In genomic region chr6:128518531-128519131, GRCh38 we compare ENCODE assay signal across 1 cellular context.
TF ChIP-seq lines count a peak whose summit lies in the region.

No MANE protein-coding gene starts in this region.

TF ChIP-seq in H1, 55 proteins besides CTCF, POLR2A, EP300 and RAD21 (continued from another document):
- TF ChIP-seq CHD2 (IDR thresholded peaks at IDR 0.05; ENCODE audit: low read length) (no peak), MAX (IDR thresholded peaks at IDR 0.05) (peak; percentile 45; the same call in 1 of the 2 replicates), RXRA (IDR thresholded peaks at IDR 0.05; ENCODE audit: insufficient read depth, low read depth, low read length) (no peak), ZNF274 (IDR thresholded peaks at IDR 0.05; ENCODE audit: borderline replicate concordance, extremely low read depth, low read length) (no peak), POLR2AphosphoS5 (IDR thresholded peaks at IDR 0.05; ENCODE audit: low read depth, low read length) (0 out of 2 replicates have a peak, but pooled peaks have one; percentile 54), SIN3A (conservative IDR thresholded peaks at IDR 0.05 in 1 of 2, IDR thresholded peaks at IDR 0.05 in 1 of 2; ENCODE audit: low read depth in 1 of 2, low read length in 2 of 2) (no peak), POU5F1 (IDR thresholded peaks at IDR 0.05; ENCODE audit: low read depth, low read length) (no peak), FOSL1 (IDR thresholded peaks at IDR 0.05; ENCODE audit: insufficient read depth, low read depth, low read length) (no peak)
TF ChIP-seq in H1: peak in this region for 2.
